In genomic region chr14:99246536-99247083, GRCh38 we compare ENCODE assay signal across 10 cellular contexts. TPM values are rescaled to one million over a fixed set of nuclear protein-coding genes. Genes with fewer than 3 reads are reported as not detected.
DNase-seq lines count a peak whose midpoint lies in the region; ATAC-seq, FAIRE-seq and TF ChIP-seq lines count a peak whose summit lies in the region.
"Had no signal": no experiment of that assay in that cellular context is flagged by ENCODE, and none has a peak within 500 bp of the region (broad histone marks: within the 10 kb centered on the region; RNA-seq: fewer than 3 reads in every experiment).

No MANE protein-coding gene starts in this region.

- H4K20me1 ChIP-seq in astrocyte (ENCODE audit: insufficient read depth, low read length): peaks cover 4% of the 10 kb centered on the region

- H3K4me3 Mint-ChIP-seq in activated CD4-positive, alpha-beta T cell treated with anti-CD3 and anti-CD28 coated beads for 36 hours: peak overlapping the region; percentile 67
- peak overlapping the region; percentile 81 for H3K4me3 Mint-ChIP-seq in astrocyte (ENCODE audit: unreplicated experiment)

- H3K4me1 ChIP-seq in astrocyte (ENCODE audit: insufficient read depth, low read length) (peaks cover 6% of the 10 kb centered on the region), testis (no peaks in the 10 kb centered on the region), kidney (ENCODE audit: control insufficient read depth in 1 of 2, insufficient read depth in 1 of 2, low read depth in 1 of 2, low read length in 2 of 2) (peaks cover 0 to 2% of the 10 kb centered on the region in 2 donors)

- CTCF ChIA-PET in activated CD4-positive, alpha-beta T cell treated with anti-CD3 and anti-CD28 coated beads for 36 hours (lab: Charles Lee): interaction anchor here (0.7 to 2.0 kb wide), 7 partner anchors 10 to 169 kb away, joined by 3 to 12 read pairs (median 4); no protein-coding TSS in a partner anchor

- no peaks in the 10 kb centered on the region for H3K79me2 ChIP-seq in astrocyte (ENCODE audit: insufficient read depth, low read length)

- TF ChIP-seq CTCF in astrocyte (IDR thresholded peaks at IDR 0.05; ENCODE audit: insufficient read depth, low read depth, low read length) (no peak), kidney epithelial cell (IDR thresholded peaks at IDR 0.05; ENCODE audit: insufficient read depth, low read length, poor library complexity, severe bottlenecking) (no peak), testis (IDR thresholded peaks at IDR 0.05) (no peak), kidney (IDR thresholded peaks at IDR 0.05; ENCODE audit: borderline replicate concordance, extremely low read depth, insufficient read depth) (no peak)

- peak overlapping the region; percentile 10 for H2AFZ ChIP-seq in astrocyte (ENCODE audit: low read depth, low read length)

- peaks cover 60% of the 10 kb centered on the region for H3K36me3 Mint-ChIP-seq in activated CD4-positive, alpha-beta T cell treated with anti-CD3 and anti-CD28 coated beads for 36 hours (ENCODE audit: low read depth)
- peaks cover 2% of the 10 kb centered on the region for H3K36me3 Mint-ChIP-seq in astrocyte (ENCODE audit: low read depth, unreplicated experiment)

- peak overlapping the region; percentile 81 for H3K4me2 ChIP-seq in astrocyte (ENCODE audit: low read length)
- H3K4me2 ChIP-seq: SK-N-SH had no signal

- no peaks in the 10 kb centered on the region for H3K36me3 ChIP-seq in astrocyte (ENCODE audit: insufficient read depth, low read length)
- H3K36me3 ChIP-seq in kidney epithelial cell (ENCODE audit: control insufficient read depth, insufficient read depth, low read length): no peaks in the 10 kb centered on the region
- H3K36me3 ChIP-seq in testis (ENCODE audit: low read depth, missing control alignments): no peaks in the 10 kb centered on the region
- H3K36me3 ChIP-seq in kidney (ENCODE audit: control insufficient read depth in 1 of 2, insufficient read depth in 2 of 2, low read length in 2 of 2): no peaks in the 10 kb centered on the region

- intact Hi-C loops in activated CD4-positive, alpha-beta T cell treated with anti-CD3 and anti-CD28 coated beads for 36 hours (cut with DNase I, micrococcal nuclease): loop anchor here in 1 of 2 experiments (2.0 kb wide), 1 partner anchor 14 kb away; no protein-coding TSS in a partner anchor
- intact Hi-C loops in testis (cut with DNase I; ENCODE audit: low total_unique reads): no loop called here
- intact Hi-C loops in kidney (cut with DNase I): no loop called here

- H3K27me3 ChIP-seq in astrocyte (ENCODE audit: insufficient read depth, low read length) (peaks cover 38% of the 10 kb centered on the region), kidney epithelial cell (ENCODE audit: control insufficient read depth, insufficient read depth, low read length) (peaks cover 40% of the 10 kb centered on the region), testis (no peaks in the 10 kb centered on the region)

- H3K4me1 Mint-ChIP-seq in activated CD4-positive, alpha-beta T cell treated with anti-CD3 and anti-CD28 coated beads for 36 hours: peaks cover 83% of the 10 kb centered on the region
- H3K4me1 Mint-ChIP-seq in astrocyte (ENCODE audit: low read depth, unreplicated experiment): peaks cover 2% of the 10 kb centered on the region

- H3K9me3 ChIP-seq in astrocyte (ENCODE audit: insufficient read depth, low read depth, low read length) (no peaks in the 10 kb centered on the region), testis (no peaks in the 10 kb centered on the region), kidney (ENCODE audit: control insufficient read depth in 1 of 2, low read length in 2 of 2) (no peaks in the 10 kb centered on the region)
- H3K9me3 ChIP-seq: SK-N-SH had no signal

- H3K27ac ChIP-seq in astrocyte (ENCODE audit: low read depth, low read length) (no peak overlapping the region), testis (no peak overlapping the region), kidney (ENCODE audit: low read depth in 2 of 2, low read length in 2 of 2) (no peak overlapping the region)
- H3K27ac ChIP-seq: 22Rv1 had no signal

- no peaks in the 10 kb centered on the region for H3K9me3 Mint-ChIP-seq in activated CD4-positive, alpha-beta T cell treated with anti-CD3 and anti-CD28 coated beads for 36 hours (ENCODE audit: low read depth)
- no peaks in the 10 kb centered on the region for H3K9me3 Mint-ChIP-seq in astrocyte (ENCODE audit: unreplicated experiment)

- peak overlapping the region; percentile 88 for H3K27ac Mint-ChIP-seq in activated CD4-positive, alpha-beta T cell treated with anti-CD3 and anti-CD28 coated beads for 36 hours
- no peak overlapping the region for H3K27ac Mint-ChIP-seq in astrocyte (ENCODE audit: unreplicated experiment)

- no peaks in the 10 kb centered on the region for H3K27me3 Mint-ChIP-seq in activated CD4-positive, alpha-beta T cell treated with anti-CD3 and anti-CD28 coated beads for 36 hours
- H3K27me3 Mint-ChIP-seq in astrocyte (ENCODE audit: low read depth, unreplicated experiment): peaks cover 55% of the 10 kb centered on the region

- no peak for TF ChIP-seq POLR2A in testis (IDR thresholded peaks at IDR 0.05)
- TF ChIP-seq POLR2A in GM18505 (IDR thresholded peaks at IDR 0.05; ENCODE audit: borderline replicate concordance, extremely low read depth, insufficient read depth, insufficient read length): no peak

- peak; percentile 16 for ATAC-seq in activated CD4-positive, alpha-beta T cell treated with anti-CD3 and anti-CD28 coated beads for 36 hours
- ATAC-seq in GM18505 (IDR thresholded peaks at IDR 0.05; ENCODE audit: unreplicated experiment): no peak

- peak; percentile 75 for DNase-seq in activated CD4-positive, alpha-beta T cell treated with anti-CD3 and anti-CD28 coated beads for 36 hours
- DNase-seq in activated CD4-positive, alpha-beta T cell treated with anti-CD3 and anti-CD28 coated beads for 1 hour: no peak
- DNase-seq in astrocyte (ENCODE audit: low read depth) (no peak), kidney epithelial cell (ENCODE audit: low read depth) (no peak), testis (no peak), kidney (no peak), mesenteric fat pad (ENCODE audit: low spot score) (no peak)
- DNase-seq: SK-N-SH had no signal

- peak overlapping the region; percentile 10 for H3K4me3 ChIP-seq in astrocyte (ENCODE audit: insufficient read depth, low read depth, low read length)
- peak overlapping the region; percentile 18 for H3K4me3 ChIP-seq in kidney epithelial cell (ENCODE audit: low read depth, low read length)
- peak overlapping the region; percentile 39 to 53 for H3K4me3 ChIP-seq in testis
- no peak overlapping the region for H3K4me3 ChIP-seq in kidney (ENCODE audit: low read length in 2 of 2)

- no peak for FAIRE-seq in astrocyte (lab: Jason Lieb, UNC)
- FAIRE-seq in kidney (lab: Jason Lieb, UNC): no peak

- 0 to 3% methylated on average over 12 to 39 of the region's 39 CpGs for WGBS in testis, 2 donors

- POLR2A ChIA-PET in activated CD4-positive, alpha-beta T cell treated with anti-CD3 and anti-CD28 coated beads for 36 hours (lab: Charles Lee): interaction anchor here (0.5 to 1.0 kb wide), 4 partner anchors 15 to 55 kb away, joined by 3 read pairs; no protein-coding TSS in a partner anchor

- no peak overlapping the region for H3K9ac ChIP-seq in astrocyte (ENCODE audit: low read length)
- H3K9ac ChIP-seq in kidney (ENCODE audit: low read length in 2 of 2): no peak overlapping the region
- H3K9ac ChIP-seq: SK-N-SH had no signal

RNA-seq across cellular contexts. Expression of gene BCL11B, which starts 25.4 kb away (rescaled TPM):
- total RNA-seq in activated CD4-positive, alpha-beta T cell treated with anti-CD3 and anti-CD28 coated beads for 36 hours: 10 to 100 TPM; 62.1 to 66.2 TPM
- total RNA-seq in astrocyte (1.1 and 2.0 TPM in 2 replicates), kidney epithelial cell (2.1 and 2.3 TPM in 2 replicates), testis (1 to 10 TPM; 4.4 to 4.7 TPM), kidney (3.3 TPM), mesenteric fat pad (0.67 TPM)
- polyA plus RNA-seq in testis (ENCODE audit: insufficient read depth, low read depth, low replicate concordance) (0.96 TPM), kidney (ENCODE audit: insufficient read depth, low read depth, low replicate concordance) (0.13 TPM)
- polyA plus RNA-seq: SK-N-SH had no signal

Comparison
In these comparisons a context has a peak if more than half of its experiments do, and no peak if none do; other contexts are left out.
1. H3K4me3 ChIP-seq: peak in astrocyte (single experiment), kidney epithelial cell (single experiment) and testis (2 of 2); none in kidney (0 of 2).
2. RNA of gene BCL11B, which starts 25.4 kb away (total RNA-seq): 62.1 to 66.2 TPM in activated CD4-positive, alpha-beta T cell treated with anti-CD3 and anti-CD28 coated beads for 36 hours; 4.4 to 4.7 TPM in testis, 3.3 TPM in kidney (single experiment), 2.1 to 2.3 TPM in kidney epithelial cell, 1.1 to 2.0 TPM in astrocyte and 0.67 TPM in mesenteric fat pad (single experiment); every median in the first group is over 10 times any median in the second.